11 cellular contexts compared by ENCODE assay signal in the genomic region with DNA sequence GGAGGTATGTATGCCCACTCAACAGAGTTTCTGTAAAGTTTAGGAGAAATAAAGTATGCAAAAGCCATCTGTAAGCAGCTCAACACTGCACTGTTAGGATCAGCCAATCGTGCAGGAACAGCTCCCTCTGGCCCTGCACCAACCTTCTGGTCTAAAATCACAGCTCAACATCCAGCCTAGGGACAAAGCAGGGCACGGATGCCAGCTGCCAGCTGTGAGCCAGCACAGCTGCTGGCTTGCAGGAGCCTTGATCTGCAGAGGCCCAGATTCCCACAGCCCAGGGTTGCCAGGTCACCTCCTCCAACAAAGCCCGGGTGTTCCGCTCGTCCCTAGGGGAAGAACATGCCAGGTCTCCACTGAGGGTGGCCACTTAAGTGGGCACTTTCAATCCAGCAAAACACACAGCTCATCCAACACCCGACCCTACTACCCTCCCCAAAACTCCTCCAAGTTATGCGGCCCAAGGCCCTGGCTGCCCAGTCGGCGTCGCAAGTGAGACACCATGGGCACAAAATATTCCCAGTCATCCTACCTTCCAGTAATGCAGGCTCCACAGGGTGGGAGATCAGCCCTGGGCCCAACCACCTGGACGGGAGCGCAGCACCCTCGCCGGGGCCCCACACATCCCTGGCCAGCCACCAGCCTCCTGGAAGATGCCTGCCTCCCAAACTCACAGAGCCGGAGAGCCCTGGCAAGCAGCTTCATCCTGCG. TPM values are rescaled to one million over a fixed set of nuclear protein-coding genes. Genes with fewer than 3 reads are reported as not detected.
DNase-seq lines count a peak whose midpoint lies in the region; ATAC-seq and TF ChIP-seq lines count a peak whose summit lies in the region.
"Had no signal": no experiment of that assay in that cellular context is flagged by ENCODE, and none has a peak within 500 bp of the region (broad histone marks: within the 10 kb centered on the region; RNA-seq: fewer than 3 reads in every experiment).

No MANE protein-coding gene starts in this region.

- 0 out of 2 replicates have a peak, but pooled peaks cover 3% of the 10 kb centered on the region for H3K36me3 ChIP-seq in HUES6 (ENCODE audit: control insufficient read depth, insufficient read depth, low read length)

- H3K27ac Mint-ChIP-seq in brain: peak overlapping the region; percentile 56 to 95 (median 93)
- H3K27ac Mint-ChIP-seq: activated naive CD4-positive, alpha-beta T cell treated with anti-CD3 and anti-CD28 coated beads for 36 hours had no signal

- peak overlapping the region; percentile 77 for H3K9ac ChIP-seq in HUES6 (ENCODE audit: low read length)

- H3K27me3 Mint-ChIP-seq in brain: peaks cover 3% of the 10 kb centered on the region

- H3K27me3 ChIP-seq in HUES6 (ENCODE audit: control insufficient read depth, insufficient read depth, low read length): no peaks in the 10 kb centered on the region

- H3K27ac ChIP-seq in HUES6 (ENCODE audit: low read depth, low read length): no peak overlapping the region; the same call in none of the 2 replicates

- H3K4me3 ChIP-seq in HUES6 (ENCODE audit: low read depth, low read length) (peak overlapping the region; percentile 47), skeletal muscle cell (ENCODE audit: low read depth, low read length) (peak overlapping the region; percentile 32)

- H3K9me3 ChIP-seq in HUES6 (ENCODE audit: control insufficient read depth, insufficient read depth, low read depth, low read length): peaks cover 3% of the 10 kb centered on the region

- H3K36me3 Mint-ChIP-seq in brain: peaks cover 50% of the 10 kb centered on the region

- peak; percentile 71 to 78 for DNase-seq in hippocampal formation (lab: John Stamatoyannopoulos, UW)
- no peak for DNase-seq in skeletal muscle cell (ENCODE audit: low read depth)
- no peak for DNase-seq in erythroblast (lab: John Stamatoyannopoulos, UW)
- DNase-seq: activated naive CD4-positive, alpha-beta T cell treated with anti-CD3 and anti-CD28 coated beads for 36 hours; GOT3; KBM-7 had no signal

- peaks cover 44% of the 10 kb centered on the region for H3K4me1 Mint-ChIP-seq in brain

- TF ChIP-seq CTCF in brain (conservative IDR thresholded peaks at IDR 0.05): no peak

- H3K9me3 Mint-ChIP-seq in brain: peaks cover 0 to 33% (median 10%) of the 10 kb centered on the region in 5 experiments

- peak overlapping the region; percentile 47 to 69 (median 58) for H3K4me3 Mint-ChIP-seq in brain
- H3K4me3 Mint-ChIP-seq: activated naive CD4-positive, alpha-beta T cell treated with anti-CD3 and anti-CD28 coated beads for 36 hours had no signal

- ATAC-seq in GM19452 (IDR thresholded peaks at IDR 0.05; ENCODE audit: unreplicated experiment): no peak
- ATAC-seq in GM18505 (IDR thresholded peaks at IDR 0.05; ENCODE audit: unreplicated experiment): no peak
- ATAC-seq in HG03280 (IDR thresholded peaks at IDR 0.05; ENCODE audit: unreplicated experiment): no peak

- TF ChIP-seq POLR2A in GM18505 (IDR thresholded peaks at IDR 0.05; ENCODE audit: borderline replicate concordance, extremely low read depth, insufficient read depth, insufficient read length) (no peak), erythroblast (IDR thresholded peaks at IDR 0.05; ENCODE audit: low read length) (no peak)

- H3K4me1 ChIP-seq in HUES6 (ENCODE audit: control insufficient read depth, insufficient read depth, low read length): peaks cover 30% of the 10 kb centered on the region

RNA-seq across cellular contexts. Expression of a gene that starts 8.4 kb away (rescaled TPM):
- 117 TPM for polyA plus RNA-seq in brain (ENCODE audit: insufficient read depth, low read depth, low replicate concordance)

RNA-seq across cellular contexts. Expression of a gene that starts 34.6 kb away (rescaled TPM):
- not detected for polyA plus RNA-seq in brain (ENCODE audit: insufficient read depth, low read depth, low replicate concordance)

RNA-seq across cellular contexts. Expression of a gene that starts 39.5 kb away (rescaled TPM):
- 23.7 TPM for polyA plus RNA-seq in brain (ENCODE audit: insufficient read depth, low read depth, low replicate concordance)

Comparison
In these comparisons a context has a peak if more than half of its experiments do, and no peak if none do; other contexts are left out.
1. DNase-seq: peak in hippocampal formation (2 of 2); none in skeletal muscle cell (single experiment) and erythroblast (0 of 2).